ENCODE assay signal across 16 cellular contexts in the genomic region with DNA sequence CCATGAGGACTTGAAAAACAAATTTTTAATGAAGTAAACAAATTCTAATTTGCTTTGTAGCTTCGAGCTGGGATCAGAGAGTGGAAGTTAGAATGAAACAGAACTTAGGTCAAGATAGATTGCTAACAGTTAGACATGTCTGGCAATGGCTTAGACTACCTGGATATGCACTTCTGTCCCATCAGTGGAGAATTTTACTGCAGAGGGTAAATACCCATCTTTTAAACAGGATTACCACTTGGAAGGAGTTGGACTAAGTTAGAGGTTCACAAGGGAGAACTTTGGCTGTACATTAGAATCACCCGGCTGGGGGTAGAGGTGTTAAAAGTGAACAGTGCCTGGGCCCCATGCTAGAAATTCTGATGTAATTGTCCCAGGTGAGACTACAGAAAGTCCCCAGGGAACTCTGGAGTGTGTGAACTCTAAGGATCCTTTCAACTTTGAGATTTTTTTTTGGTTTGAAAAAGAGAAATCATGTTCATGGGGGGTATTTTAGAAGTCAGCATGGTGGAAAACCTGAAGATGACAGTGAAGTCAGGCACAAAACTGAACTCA. TPM values are rescaled to one million over a fixed set of nuclear protein-coding genes. Genes with fewer than 3 reads are reported as not detected.
DNase-seq lines count a peak whose midpoint lies in the region; ATAC-seq and TF ChIP-seq lines count a peak whose summit lies in the region.
"Had no signal": no experiment of that assay in that cellular context is flagged by ENCODE, and none has a peak within 500 bp of the region (broad histone marks: within the 10 kb centered on the region; RNA-seq: fewer than 3 reads in every experiment).

No MANE protein-coding gene starts in this region.

- H4K91ac ChIP-seq in mesenchymal stem cell (ENCODE audit: low read length): no peak overlapping the region

- in situ Hi-C loops in KBM-7 (cut with MboI; ENCODE audit: low pct_unique_long_range_greater_than_20kb, low sequenced_read_pairs): no loop called here

- no peak overlapping the region for H2BK15ac ChIP-seq in mesenchymal stem cell (ENCODE audit: low read depth, poor library complexity, severe bottlenecking)

- peak; percentile 35 for ATAC-seq in GM18907 (IDR thresholded peaks at IDR 0.05; ENCODE audit: unreplicated experiment)
- ATAC-seq: activated T-cell treated with anti-CD3 and anti-CD28 coated beads, Interleukin-2, amount 50 U/mL, for 4 hours; Right ventricle myocardium inferior; T-helper 17 cell had no signal

- intact Hi-C loops in testis (cut with DNase I; ENCODE audit: low total_unique reads): no loop called here

- H2BK120ac ChIP-seq in mesenchymal stem cell (ENCODE audit: low read depth, low read length): no peak overlapping the region

- peaks cover 2% of the 10 kb centered on the region for H3K36me3 Mint-ChIP-seq in IgD-negative memory B cell

- no peak overlapping the region for H3K18ac ChIP-seq in mesenchymal stem cell (ENCODE audit: low read depth in 1 of 2, low read length in 2 of 2)

- no peak overlapping the region for H3K4me2 ChIP-seq in mesenchymal stem cell (ENCODE audit: low read length, poor library complexity, severe bottlenecking)
- H3K4me2 ChIP-seq: KMS-11 had no signal

- H3K4me1 ChIP-seq in mesenchymal stem cell (ENCODE audit: control insufficient read depth, insufficient read depth, low read depth, low read length) (peaks cover 6% of the 10 kb centered on the region), testis (peaks cover 3% of the 10 kb centered on the region)

- H3K9ac ChIP-seq in mesenchymal stem cell (ENCODE audit: low read length): no peak overlapping the region
- H3K9ac ChIP-seq: KMS-11 had no signal

- H3K27me3 Mint-ChIP-seq in IgD-negative memory B cell: no peaks in the 10 kb centered on the region

- H4K8ac ChIP-seq in mesenchymal stem cell (ENCODE audit: low read length): no peak overlapping the region

- WGBS in mesenchymal stem cell: 82% methylated on average over 2 of the region's 2 CpGs
- 81 to 83% methylated on average over 2 of the region's 2 CpGs for WGBS in testis, 2 donors

- no peaks in the 10 kb centered on the region for H3K9me3 ChIP-seq in mesenchymal stem cell (ENCODE audit: control insufficient read depth, low read length)
- no peaks in the 10 kb centered on the region for H3K9me3 ChIP-seq in testis

- H2AK5ac ChIP-seq in mesenchymal stem cell (ENCODE audit: low read length, severe bottlenecking): peak overlapping the region; percentile 90

- DNase-seq in mesenchymal stem cell (no peak), KBM-7 (no peak), iPS-NIHi11 (ENCODE audit: low spot score) (no peak), testis (no peak)
- DNase-seq in NK-92 treated with Interleukin-12 subunit alpha and Interleukin-12 subunit beta, amount 100 ng/mL, for 24 hours (lab: John Stamatoyannopoulos, UW): no peak
- DNase-seq: activated T-cell treated with anti-CD3 and anti-CD28 coated beads, Interleukin-2, amount 50 U/mL, for 4 hours; caudate nucleus; effector memory CD4-positive, alpha-beta T cell; NCI-H1105; substantia nigra; T-helper 17 cell had no signal

- no peaks in the 10 kb centered on the region for H3K9me3 Mint-ChIP-seq in IgD-negative memory B cell
- H3K9me3 Mint-ChIP-seq: activated T-cell treated with anti-CD3 and anti-CD28 coated beads, Interleukin-2, amount 50 U/mL, for 4 hours had no signal

- H3K27ac Mint-ChIP-seq in IgD-negative memory B cell: peak overlapping the region; percentile 76 to 90 (median 85)
- H3K27ac Mint-ChIP-seq: T-helper 17 cell had no signal

- no peak overlapping the region for H3K23ac ChIP-seq in mesenchymal stem cell (ENCODE audit: low read length in 2 of 2)

- H2BK5ac ChIP-seq in mesenchymal stem cell (ENCODE audit: low read depth, low read length, poor library complexity, severe bottlenecking): no peak overlapping the region

- no peak overlapping the region for H3K14ac ChIP-seq in mesenchymal stem cell (ENCODE audit: low read length in 2 of 2)

- H3K27me3 ChIP-seq in mesenchymal stem cell (ENCODE audit: control insufficient read depth in 1 of 2, insufficient read depth in 1 of 2, low read length in 2 of 2): no peaks in the 10 kb centered on the region
- no peaks in the 10 kb centered on the region for H3K27me3 ChIP-seq in testis

- no peak overlapping the region for H3K4ac ChIP-seq in mesenchymal stem cell (ENCODE audit: low read depth in 1 of 2, low read length in 2 of 2)

- H3K27ac ChIP-seq in mesenchymal stem cell (ENCODE audit: low read length, poor library complexity, severe bottlenecking): no peak overlapping the region
- no peak overlapping the region for H3K27ac ChIP-seq in testis
- H3K27ac ChIP-seq: KMS-11 had no signal

- H3K4me3 Mint-ChIP-seq in IgD-negative memory B cell: peak overlapping the region in 3 of 4 donors; percentile 53 to 83 (median 74)
- H3K4me3 Mint-ChIP-seq: activated T-cell treated with anti-CD3 and anti-CD28 coated beads, Interleukin-2, amount 50 U/mL, for 4 hours; T-helper 17 cell had no signal

- no peak for TF ChIP-seq CTCF in testis (IDR thresholded peaks at IDR 0.05)

- no peaks in the 10 kb centered on the region for H3K79me1 ChIP-seq in mesenchymal stem cell (replicated peaks; ENCODE audit: low read length, poor library complexity, severe bottlenecking)

- H3K4me3 ChIP-seq in GM08714 (ENCODE audit: low read length): peak overlapping the region; percentile 43; the same call in 1 of the 2 replicates
- no peak overlapping the region for H3K4me3 ChIP-seq in mesenchymal stem cell (ENCODE audit: insufficient read depth in 1 of 2, low read depth in 1 of 2, low read length in 2 of 2)
- no peak overlapping the region for H3K4me3 ChIP-seq in testis

- peaks cover 70 to 74% (median 73%) of the 10 kb centered on the region in 3 donors for H3K4me1 Mint-ChIP-seq in IgD-negative memory B cell
- H3K4me1 Mint-ChIP-seq: T-helper 17 cell had no signal

- TF ChIP-seq POLR2A in testis (IDR thresholded peaks at IDR 0.05): no peak

- H2AFZ ChIP-seq in mesenchymal stem cell (ENCODE audit: low read depth, low read length): no peak overlapping the region

- H3K36me3 ChIP-seq in mesenchymal stem cell (ENCODE audit: control insufficient read depth in 1 of 2, insufficient read depth in 2 of 2, low read depth in 1 of 2, low read length in 2 of 2): no peaks in the 10 kb centered on the region
- H3K36me3 ChIP-seq in testis (ENCODE audit: low read depth, missing control alignments): no peaks in the 10 kb centered on the region

- H2BK12ac ChIP-seq in mesenchymal stem cell (ENCODE audit: low read length in 2 of 2): no peak overlapping the region

RNA-seq across cellular contexts. Expression of gene ENTPD1, which starts 35.5 kb away (rescaled TPM):
- 48.0 TPM for polyA plus RNA-seq in IgD-negative memory B cell
- polyA plus RNA-seq in mesenchymal stem cell (2013, experiment 1 of 2): 7.0 TPM
- 6.8 TPM for polyA plus RNA-seq in mesenchymal stem cell (2013, experiment 2 of 2)
- total RNA-seq in testis: 10 to 100 TPM in 1 of 2 donors, 1 to 10 TPM in 1; 9.8 to 11.3 TPM
- 12.7 TPM for polyA plus RNA-seq in testis (ENCODE audit: insufficient read depth, low read depth, low replicate concordance)
